In genomic region chr1:23957096-23957495, GRCh38 we compare ENCODE assay signal across 10 cellular contexts. TPM values are rescaled to one million over a fixed set of nuclear protein-coding genes. Genes with fewer than 3 reads are reported as not detected.
A peak's percentile ranks its signal among the peaks of the same experiment; 100 is the strongest.
DNase-seq lines count a peak whose midpoint lies in the region; ATAC-seq, FAIRE-seq and TF ChIP-seq lines count a peak whose summit lies in the region.
"Had no signal": no experiment of that assay in that cellular context is flagged by ENCODE, and none has a peak within 500 bp of the region (broad histone marks: within the 10 kb centered on the region; RNA-seq: fewer than 3 reads in every experiment).

No MANE protein-coding gene starts in this region.

- POLR2A ChIA-PET in HepG2 (lab: Yijun Ruan, JAX), result interaction anchor here (0.9 kb wide), 1 partner anchor 65 kb away, joined by 4 read pairs; no protein-coding TSS in a partner anchor

- H3K4me2 ChIP-seq in HepG2 (ENCODE audit: low read depth, low read length) (peak overlapping the region; percentile 61), keratinocyte (ENCODE audit: control insufficient read depth, extremely low read depth, insufficient read depth, low read depth, low read length) (peak overlapping the region; percentile 73)

- WGBS in HepG2 (ENCODE audit: low lambda C conversion rate), result 19% methylated on average over 3 of the region's 7 CpGs
- 68% methylated on average over 5 of the region's 7 CpGs for WGBS in right lobe of liver (ENCODE audit: insufficient coverage, low coverage, low lambda C conversion rate, missing lambda C conversion rate)

- 0 out of 5 replicates have a peak, but pooled peaks cover 0 to 6% of the 10 kb centered on the region in 2 experiments for H3K36me3 ChIP-seq in HepG2 (replicated peaks in 1 of 2; ENCODE audit: control insufficient read depth in 1 of 2, insufficient read depth in 2 of 2, low read length in 2 of 2)
- no peaks in the 10 kb centered on the region for H3K36me3 ChIP-seq in right lobe of liver
- H3K36me3 ChIP-seq in keratinocyte (ENCODE audit: control insufficient read depth in 2 of 2, extremely low read depth in 1 of 2, insufficient read depth in 2 of 2, low read length in 2 of 2), result no peaks in the 10 kb centered on the region
- peaks cover 17% of the 10 kb centered on the region for H3K36me3 ChIP-seq in HAP-1 (replicated peaks)

- H4K20me1 ChIP-seq in HepG2 (ENCODE audit: insufficient read depth, low read length) (peaks cover 12% of the 10 kb centered on the region; the same call in 1 of the 2 replicates), keratinocyte (ENCODE audit: control insufficient read depth, extremely low read depth, insufficient read depth, low read length) (peaks cover 3% of the 10 kb centered on the region)

- intact Hi-C loops in HepG2 (cut with micrococcal nuclease; ENCODE audit: unreplicated experiment) (loop anchor here (5.0 kb wide), 1 partner anchor 70 kb away; no protein-coding TSS in a partner anchor), right lobe of liver (cut with DNase I) (no loop called here)

- no TSS peak for BruUV-seq in HepG2 (replicated peaks; lab: Mats Ljungman, UMichigan)

- H2AFZ ChIP-seq in HepG2 (ENCODE audit: low read length), result no peak overlapping the region
- peak overlapping the region; percentile 40 for H2AFZ ChIP-seq in keratinocyte (ENCODE audit: control insufficient read depth, low read length)

- no peak for ATAC-seq in HepG2
- no peak for ATAC-seq in right lobe of liver

- H3K9me3 ChIP-seq in HepG2 (ENCODE audit: low read length) (no peaks in the 10 kb centered on the region), right lobe of liver (no peaks in the 10 kb centered on the region), keratinocyte (ENCODE audit: control insufficient read depth, low read depth, low read length) (no peaks in the 10 kb centered on the region), HAP-1 (no peaks in the 10 kb centered on the region)

- in situ Hi-C loops in HepG2 (cut with HindIII; ENCODE audit: extremely low pct_ligation_motif_present, low pct_unique_long_range_greater_than_20kb) (no loop called here), HAP-1 (cut with MboI; ENCODE audit: low sequenced_read_pairs) (no loop called here)

- H3K9me1 ChIP-seq in keratinocyte (ENCODE audit: control insufficient read depth, extremely low read depth, insufficient read depth, low read length), result no peaks in the 10 kb centered on the region

- CTCF ChIA-PET in HepG2 (lab: Yijun Ruan, JAX; ENCODE audit: low intra/inter-chr PET ratio, low total read pairs), result no interaction called here

- H3K4me1 ChIP-seq in HepG2 (ENCODE audit: insufficient read depth, low read length) (peaks cover 61% of the 10 kb centered on the region), right lobe of liver (peaks cover 0 to 12% (median 4%) of the 10 kb centered on the region in 4 donors), keratinocyte (ENCODE audit: control insufficient read depth, extremely low read depth, insufficient read depth, low read length) (peaks cover 47% of the 10 kb centered on the region), HAP-1 (peaks cover 17% of the 10 kb centered on the region)

- H3K27me3 ChIP-seq in HepG2 (ENCODE audit: control insufficient read depth in 1 of 2, insufficient read depth in 2 of 2, low read length in 2 of 2) (peaks cover 0 to 4% of the 10 kb centered on the region in 2 experiments; a peak in 1 of 5 replicates), right lobe of liver (no peaks in the 10 kb centered on the region), keratinocyte (ENCODE audit: control insufficient read depth, extremely low read depth, insufficient read depth, low read length) (no peaks in the 10 kb centered on the region), HAP-1 (ENCODE audit: low read depth) (no peaks in the 10 kb centered on the region)

- TF ChIP-seq CTCF in HepG2 (CRISPR knock-in tag; IDR thresholded peaks at IDR 0.05) (no peak), right lobe of liver (IDR thresholded peaks at IDR 0.05) (no peak), VCaP (conservative IDR thresholded peaks at IDR 0.05) (no peak), keratinocyte (optimal IDR thresholded peaks at IDR 0.05 in 1 of 3, IDR thresholded peaks at IDR 0.05 in 1 of 3, conservative IDR thresholded peaks at IDR 0.05 in 1 of 3; ENCODE audit: extremely low read depth in 1 of 3, insufficient read depth in 2 of 3, low read length in 3 of 3) (no peak)

- TF ChIP-seq RAD21 in HepG2 (CRISPR knock-in tag; IDR thresholded peaks at IDR 0.05), result no peak

- peak overlapping the region in 1 of 3 experiments; percentile 47; a peak in 2 of 6 replicates for H3K4me3 ChIP-seq in HepG2 (replicated peaks in 1 of 3; ENCODE audit: insufficient read depth in 1 of 3, low read depth in 2 of 3, low read length in 3 of 3)
- no peak overlapping the region for H3K4me3 ChIP-seq in right lobe of liver
- H3K4me3 ChIP-seq in keratinocyte (ENCODE audit: control insufficient read depth in 2 of 3, extremely low read depth in 1 of 3, insufficient read depth in 2 of 3, low read depth in 1 of 3, low read length in 3 of 3), result peak overlapping the region in 1 of 3 experiments; percentile 26
- H3K4me3 ChIP-seq in HAP-1, result no peak overlapping the region

- FAIRE-seq in HepG2 (lab: Jason Lieb, UNC), result no peak
- FAIRE-seq in keratinocyte (lab: Jason Lieb, UNC), result peak; percentile 36
- FAIRE-seq: HTR-8/SVneo had no signal

- H3K79me2 ChIP-seq in HepG2 (ENCODE audit: insufficient read depth, low read length) (peaks cover 22% of the 10 kb centered on the region), keratinocyte (ENCODE audit: control insufficient read depth, insufficient read depth, low read length) (peaks cover 20% of the 10 kb centered on the region)

- TF ChIP-seq EP300 in HepG2 (IDR thresholded peaks at IDR 0.05; ENCODE audit: low read depth in 2 of 2, low read length in 2 of 2) (no peak), HepG2 (CRISPR knock-in tag; IDR thresholded peaks at IDR 0.05; ENCODE audit: borderline replicate concordance) (no peak)

- H3K27ac ChIP-seq in HepG2 (ENCODE audit: extremely low read length, insufficient read depth, low read length), result no peak overlapping the region
- no peak overlapping the region for H3K27ac ChIP-seq in right lobe of liver
- H3K27ac ChIP-seq in VCaP, result peak overlapping the region; percentile 98
- peak overlapping the region; percentile 50 for H3K27ac ChIP-seq in keratinocyte (ENCODE audit: control insufficient read depth, insufficient read depth, low read length)

- dilution Hi-C loops in keratinocyte (cut with MboI; ENCODE audit: extremely low pct_ligation_motif_present, low sequenced_read_pairs), result no loop called here

- TF ChIP-seq POLR2A in HepG2 (IDR thresholded peaks at IDR 0.05; ENCODE audit: insufficient read depth in 1 of 2, low read depth in 2 of 2, low read length in 2 of 2), result no peak
- no peak for TF ChIP-seq POLR2A in right lobe of liver (IDR thresholded peaks at IDR 0.05)

- H3K9ac ChIP-seq in HepG2 (ENCODE audit: insufficient read depth, low read depth, low read length), result no peak overlapping the region
- H3K9ac ChIP-seq in keratinocyte (ENCODE audit: control insufficient read depth, extremely low read depth, insufficient read depth, low read length), result peak overlapping the region; percentile 13

- DNase-seq in HepG2 (ENCODE audit: low spot score) (no peak), right lobe of liver (no peak), keratinocyte (ENCODE audit: low read depth, low spot score) (no peak), SW 1271 (lab: John Stamatoyannopoulos, UW) (no peak), cortex of kidney (lab: John Stamatoyannopoulos, UW) (no peak), RPMI8226 (no peak), HAP-1 (ENCODE audit: low spot score in 2 of 2) (no peak)

RNA-seq across cellular contexts. Expression of gene PNRC2, which starts 2.5 kb away (rescaled TPM):
- total RNA-seq in HepG2 (2016; rRNA removed; fragmentation: Illumina TruSeq; extraction: Trizol), result 97.5 and 159 TPM in 2 replicates
- total RNA-seq in HepG2 (2016; cell fraction: cytosol; rRNA removed; fragmentation: Illumina TruSeq; extraction: Trizol; ENCODE audit: low read depth), result 18.3 and 19.0 TPM in 2 replicates
- total RNA-seq in HepG2 (2016; cell fraction: insoluble cytoplasmic fraction; rRNA removed; fragmentation: Illumina TruSeq; extraction: Trizol), result 101 and 179 TPM in 2 replicates
- total RNA-seq in HepG2 (2016; cell fraction: membrane; rRNA removed; fragmentation: Illumina TruSeq; extraction: Trizol), result 54.8 and 63.8 TPM in 2 replicates
- total RNA-seq in HepG2 (2016; cell fraction: nucleus; rRNA removed; fragmentation: Illumina TruSeq; extraction: Trizol), result 74.0 and 87.3 TPM in 2 replicates
- 53.3 and 74.9 TPM in 2 replicates for polyA plus RNA-seq in HepG2 (2011; rRNA removed)
- polyA plus RNA-seq in HepG2 (2011; cell fraction: cytosol; rRNA removed), result 64.3 and 67.0 TPM in 2 replicates
- 36.2 and 45.0 TPM in 2 replicates for polyA plus RNA-seq in HepG2 (2011; cell fraction: nucleus; rRNA removed)
- 62.0 and 72.8 TPM in 2 replicates for polyA plus RNA-seq in HepG2 (2012)
- polyA plus RNA-seq in HepG2 (2016; cell fraction: cytosol; fragmentation: Illumina TruSeq; extraction: Trizol; ENCODE audit: low read depth), result 10.2 and 11.9 TPM in 2 replicates
- polyA plus RNA-seq in HepG2 (2016; cell fraction: insoluble cytoplasmic fraction; fragmentation: Illumina TruSeq; extraction: Trizol; ENCODE audit: low read depth), result 149 and 168 TPM in 2 replicates
- 36.4 and 37.2 TPM in 2 replicates for polyA plus RNA-seq in HepG2 (2016; cell fraction: membrane; fragmentation: Illumina TruSeq; extraction: Trizol; ENCODE audit: low read depth)
- 100 and 101 TPM in 2 replicates for polyA plus RNA-seq in HepG2 (2016; cell fraction: nucleus; fragmentation: Illumina TruSeq; extraction: Trizol; ENCODE audit: insufficient read depth, low read depth)
- polyA minus RNA-seq in HepG2 (2011; rRNA and poly(A)+ RNA removed; ENCODE audit: low replicate concordance), result 64.4 and 79.4 TPM in 2 replicates
- polyA minus RNA-seq in HepG2 (2011; cell fraction: cytosol; rRNA and poly(A)+ RNA removed), result 46.1 and 65.6 TPM in 2 replicates
- 53.8 and 57.3 TPM in 2 replicates for polyA minus RNA-seq in HepG2 (2011; cell fraction: nucleus; rRNA and poly(A)+ RNA removed)
- total RNA-seq in right lobe of liver, result 10 to 100 TPM; 24.3 to 41.2 (median 33.4) TPM
- polyA plus RNA-seq in keratinocyte, result 62.7 to 87.1 TPM (median 74.3 TPM) in 3 replicates
- 342 TPM for polyA plus RNA-seq in keratinocyte (2011; ENCODE audit: low read depth)
- polyA plus RNA-seq in keratinocyte (2011; cell fraction: cytosol; rRNA removed), result 44.9 and 66.7 TPM in 2 replicates
- polyA plus RNA-seq in keratinocyte (2011; cell fraction: nucleus; rRNA removed), result 69.6 and 101 TPM in 2 replicates
- polyA plus RNA-seq in keratinocyte (2012; ENCODE audit: low replicate concordance), result 63.3 and 67.1 TPM in 2 replicates
- polyA minus RNA-seq in keratinocyte, result 9.2 to 66.4 TPM (median 56.3 TPM) in 3 replicates
- 60.0 TPM for polyA minus RNA-seq in keratinocyte (2011; cell fraction: cytosol; rRNA and poly(A)+ RNA removed)
- polyA minus RNA-seq in keratinocyte (2011; cell fraction: nucleus; rRNA and poly(A)+ RNA removed), result 34.6 and 41.4 TPM in 2 replicates

RNA-seq across cellular contexts. Expression of gene SRSF10, which starts 23.0 kb away (rescaled TPM):
- total RNA-seq in HepG2 (2016; rRNA removed; fragmentation: Illumina TruSeq; extraction: Trizol), result 156 and 186 TPM in 2 replicates
- total RNA-seq in HepG2 (2016; cell fraction: cytosol; rRNA removed; fragmentation: Illumina TruSeq; extraction: Trizol; ENCODE audit: low read depth), result 14.0 and 16.3 TPM in 2 replicates
- 155 and 183 TPM in 2 replicates for total RNA-seq in HepG2 (2016; cell fraction: insoluble cytoplasmic fraction; rRNA removed; fragmentation: Illumina TruSeq; extraction: Trizol)
- 44.1 and 51.2 TPM in 2 replicates for total RNA-seq in HepG2 (2016; cell fraction: membrane; rRNA removed; fragmentation: Illumina TruSeq; extraction: Trizol)
- total RNA-seq in HepG2 (2016; cell fraction: nucleus; rRNA removed; fragmentation: Illumina TruSeq; extraction: Trizol), result 358 and 375 TPM in 2 replicates
- polyA plus RNA-seq in HepG2 (2011; rRNA removed), result 98.2 and 126 TPM in 2 replicates
- polyA plus RNA-seq in HepG2 (2011; cell fraction: cytosol; rRNA removed), result 56.6 and 58.5 TPM in 2 replicates
- polyA plus RNA-seq in HepG2 (2011; cell fraction: nucleus; rRNA removed), result 190 and 202 TPM in 2 replicates
- polyA plus RNA-seq in HepG2 (2012), result 75.4 and 108 TPM in 2 replicates
- polyA plus RNA-seq in HepG2 (2016; cell fraction: cytosol; fragmentation: Illumina TruSeq; extraction: Trizol; ENCODE audit: low read depth), result 14.3 and 14.6 TPM in 2 replicates
- 176 and 184 TPM in 2 replicates for polyA plus RNA-seq in HepG2 (2016; cell fraction: insoluble cytoplasmic fraction; fragmentation: Illumina TruSeq; extraction: Trizol; ENCODE audit: low read depth)
- polyA plus RNA-seq in HepG2 (2016; cell fraction: membrane; fragmentation: Illumina TruSeq; extraction: Trizol; ENCODE audit: low read depth), result 31.3 and 32.4 TPM in 2 replicates
- 441 and 449 TPM in 2 replicates for polyA plus RNA-seq in HepG2 (2016; cell fraction: nucleus; fragmentation: Illumina TruSeq; extraction: Trizol; ENCODE audit: insufficient read depth, low read depth)
- polyA minus RNA-seq in HepG2 (2011; rRNA and poly(A)+ RNA removed; ENCODE audit: low replicate concordance), result 105 and 142 TPM in 2 replicates
- 33.1 and 43.0 TPM in 2 replicates for polyA minus RNA-seq in HepG2 (2011; cell fraction: cytosol; rRNA and poly(A)+ RNA removed)
- polyA minus RNA-seq in HepG2 (2011; cell fraction: nucleus; rRNA and poly(A)+ RNA removed), result 554 and 606 TPM in 2 replicates
- 10 to 100 TPM; 30.6 to 51.5 (median 43.1) TPM for total RNA-seq in right lobe of liver
- polyA plus RNA-seq in keratinocyte, result 68.4 to 116 TPM (median 75.2 TPM) in 3 replicates
- polyA plus RNA-seq in keratinocyte (2011; ENCODE audit: low read depth), result 63.3 TPM
- polyA plus RNA-seq in keratinocyte (2011; cell fraction: cytosol; rRNA removed), result 54.1 and 86.8 TPM in 2 replicates
- 83.2 and 110 TPM in 2 replicates for polyA plus RNA-seq in keratinocyte (2011; cell fraction: nucleus; rRNA removed)
- 37.8 and 68.9 TPM in 2 replicates for polyA plus RNA-seq in keratinocyte (2012; ENCODE audit: low replicate concordance)
- 25.7 to 97.1 TPM (median 43.6 TPM) in 3 replicates for polyA minus RNA-seq in keratinocyte
- polyA minus RNA-seq in keratinocyte (2011; cell fraction: cytosol; rRNA and poly(A)+ RNA removed), result 43.4 TPM
- 50.1 and 65.9 TPM in 2 replicates for polyA minus RNA-seq in keratinocyte (2011; cell fraction: nucleus; rRNA and poly(A)+ RNA removed)

RNA-seq across cellular contexts. Expression of gene CNR2, which starts 43.9 kb away (rescaled TPM):
- total RNA-seq in HepG2 (2016; rRNA removed; fragmentation: Illumina TruSeq; extraction: Trizol) (not detected in 2 replicates), right lobe of liver (under 1 TPM in 4 of 6 experiments, not detected in 2; 0.04 to 0.07 (median 0.06) TPM)
- not detected in 2 replicates for total RNA-seq in HepG2 (2016; cell fraction: cytosol; rRNA removed; fragmentation: Illumina TruSeq; extraction: Trizol; ENCODE audit: low read depth)
- total RNA-seq in HepG2 (2016; cell fraction: insoluble cytoplasmic fraction; rRNA removed; fragmentation: Illumina TruSeq; extraction: Trizol), result not detected in 2 replicates
- not detected in 2 replicates for total RNA-seq in HepG2 (2016; cell fraction: membrane; rRNA removed; fragmentation: Illumina TruSeq; extraction: Trizol)
- total RNA-seq in HepG2 (2016; cell fraction: nucleus; rRNA removed; fragmentation: Illumina TruSeq; extraction: Trizol), result not detected in 2 replicates
- polyA plus RNA-seq in HepG2 (2011; rRNA removed) (not detected in 2 replicates), keratinocyte (not detected in 3 replicates)
- polyA plus RNA-seq in HepG2 (2011; cell fraction: cytosol; rRNA removed), result not detected in 2 replicates
- not detected in 2 replicates for polyA plus RNA-seq in HepG2 (2011; cell fraction: nucleus; rRNA removed)
- polyA plus RNA-seq in HepG2 (2012), result not detected in 2 replicates
- polyA plus RNA-seq in HepG2 (2016; cell fraction: cytosol; fragmentation: Illumina TruSeq; extraction: Trizol; ENCODE audit: low read depth), result not detected in 2 replicates
- not detected in 2 replicates for polyA plus RNA-seq in HepG2 (2016; cell fraction: insoluble cytoplasmic fraction; fragmentation: Illumina TruSeq; extraction: Trizol; ENCODE audit: low read depth)
- polyA plus RNA-seq in HepG2 (2016; cell fraction: membrane; fragmentation: Illumina TruSeq; extraction: Trizol; ENCODE audit: low read depth), result not detected in 2 replicates
- polyA plus RNA-seq in HepG2 (2016; cell fraction: nucleus; fragmentation: Illumina TruSeq; extraction: Trizol; ENCODE audit: insufficient read depth, low read depth), result not detected in 2 replicates
- polyA minus RNA-seq in HepG2 (2011; rRNA and poly(A)+ RNA removed; ENCODE audit: low replicate concordance), result not detected in 2 replicates
- not detected in 2 replicates for polyA minus RNA-seq in HepG2 (2011; cell fraction: cytosol; rRNA and poly(A)+ RNA removed)
- not detected in 2 replicates for polyA minus RNA-seq in HepG2 (2011; cell fraction: nucleus; rRNA and poly(A)+ RNA removed)
- not detected for polyA plus RNA-seq in keratinocyte (2011; ENCODE audit: low read depth)
- polyA plus RNA-seq in keratinocyte (2011; cell fraction: cytosol; rRNA removed), result not detected in 2 replicates
- polyA plus RNA-seq in keratinocyte (2011; cell fraction: nucleus; rRNA removed), result not detected in 2 replicates
- polyA plus RNA-seq in keratinocyte (2012; ENCODE audit: low replicate concordance), result not detected in 2 replicates
- polyA minus RNA-seq in keratinocyte, result not detected in 3 replicates
- not detected for polyA minus RNA-seq in keratinocyte (2011; cell fraction: cytosol; rRNA and poly(A)+ RNA removed)
- not detected in 2 replicates for polyA minus RNA-seq in keratinocyte (2011; cell fraction: nucleus; rRNA and poly(A)+ RNA removed)
- polyA plus RNA-seq: urinary bladder had no signal

Comparison
In these comparisons a context has a peak if more than half of its experiments do, and no peak if none do; other contexts are left out.
1. H3K27ac ChIP-seq: peak in VCaP (single experiment) and keratinocyte (single experiment); none in HepG2 (single experiment) and right lobe of liver (0 of 3).